Comparison of ENCODE assay signal across 12 cellular contexts in genomic region chr2:47226124-47227040, GRCh38. TPM values are rescaled to one million over a fixed set of nuclear protein-coding genes. Genes with fewer than 3 reads are reported as not detected.
DNase-seq lines count a peak whose midpoint lies in the region; ATAC-seq, FAIRE-seq and TF ChIP-seq lines count a peak whose summit lies in the region.
"Had no signal": no experiment of that assay in that cellular context is flagged by ENCODE, and none has a peak within 500 bp of the region (broad histone marks: within the 10 kb centered on the region; RNA-seq: fewer than 3 reads in every experiment).

No MANE protein-coding gene starts in this region.

- FAIRE-seq in D721Med (lab: Jason Lieb, UNC) = no peak

- intact Hi-C loops in mucosa of descending colon (cut with DNase I, micrococcal nuclease) = no loop called here

- peaks cover 15% of the 10 kb centered on the region for H3K4me1 ChIP-seq in mucosa of descending colon (ENCODE audit: low read depth)

- no peaks in the 10 kb centered on the region for H4K20me1 ChIP-seq in SU-DHL-6 (ENCODE audit: low read depth, low read length)

- no peak overlapping the region for H3K4me3 ChIP-seq in SU-DHL-6 (ENCODE audit: insufficient read depth, low read length, poor library complexity, severe bottlenecking)
- no peak overlapping the region for H3K4me3 ChIP-seq in mucosa of descending colon
- H3K4me3 ChIP-seq: SK-N-MC had no signal

- no peaks in the 10 kb centered on the region for H3K79me2 ChIP-seq in SU-DHL-6 (ENCODE audit: insufficient read depth, low read length)

- H3K36me3 Mint-ChIP-seq in activated CD4-positive, alpha-beta memory T cell treated with anti-CD3 and anti-CD28 coated beads, Interleukin-2, amount 10 ng/mL, durations not matched to agents 7 days and 5 days (ENCODE audit: low read depth) = no peaks in the 10 kb centered on the region

- no peaks in the 10 kb centered on the region for H3K27me3 ChIP-seq in SU-DHL-6 (ENCODE audit: low read length)

- peak; percentile 45 for DNase-seq in DMS 273 treated with DMSO at 0.1 percent for 48 hours (lab: John Stamatoyannopoulos, UW)
- DNase-seq in NCI-H1436 treated with DMSO at 0.1 percent for 48 hours (lab: John Stamatoyannopoulos, UW) = peak; percentile 84
- DNase-seq in mucosa of descending colon = no peak
- no peak for DNase-seq in D721Med (ENCODE audit: insufficient read length, low spot score)
- DNase-seq in substantia nigra (lab: John Stamatoyannopoulos, UW) = no peak
- DNase-seq in activated CD4-positive, alpha-beta memory T cell treated with anti-CD3 and anti-CD28 coated beads, Interleukin-2, amount 10 ng/mL, durations not matched to agents 7 days and 5 days = no peak
- DNase-seq: activated T-cell treated with anti-CD3 and anti-CD28 coated beads, Interleukin-2, amount 50 U/mL, for 48 hours had no signal

- H3K36me3 ChIP-seq in SU-DHL-6 (ENCODE audit: low read length) (no peaks in the 10 kb centered on the region), mucosa of descending colon (ENCODE audit: low read depth) (no peaks in the 10 kb centered on the region)

- peaks cover 11% of the 10 kb centered on the region for H3K27me3 Mint-ChIP-seq in activated CD4-positive, alpha-beta memory T cell treated with anti-CD3 and anti-CD28 coated beads, Interleukin-2, amount 10 ng/mL, durations not matched to agents 7 days and 5 days

- no peaks in the 10 kb centered on the region for H3K9me3 ChIP-seq in SU-DHL-6 (ENCODE audit: insufficient read depth, low read length)
- H3K9me3 ChIP-seq in mucosa of descending colon = no peaks in the 10 kb centered on the region

- no peaks in the 10 kb centered on the region for H3F3A ChIP-seq in SU-DHL-6 (ENCODE audit: insufficient read depth)

- no peak overlapping the region for H3K9ac ChIP-seq in SU-DHL-6 (ENCODE audit: low read length)

- H3K4me3 Mint-ChIP-seq in activated CD4-positive, alpha-beta memory T cell treated with anti-CD3 and anti-CD28 coated beads, Interleukin-2, amount 10 ng/mL, durations not matched to agents 7 days and 5 days = no peak overlapping the region

- POLR2A ChIA-PET in activated CD4-positive, alpha-beta memory T cell treated with anti-CD3 and anti-CD28 coated beads, Interleukin-2, amount 10 ng/mL, durations not matched to agents 7 days and 5 days (lab: Charles Lee) = no interaction called here

- H3K27ac ChIP-seq in SU-DHL-6 (ENCODE audit: low read depth, low read length) (no peak overlapping the region), substantia nigra (ENCODE audit: low read depth, low read length, poor library complexity, severe bottlenecking) (no peak overlapping the region)
- H3K27ac ChIP-seq: C4-2B, SK-N-MC had no signal

- H3K9me3 Mint-ChIP-seq in activated CD4-positive, alpha-beta memory T cell treated with anti-CD3 and anti-CD28 coated beads, Interleukin-2, amount 10 ng/mL, durations not matched to agents 7 days and 5 days = no peaks in the 10 kb centered on the region
- H3K9me3 Mint-ChIP-seq: HFFc6 had no signal

- TF ChIP-seq CTCF in SU-DHL-6 (IDR thresholded peaks at IDR 0.05; ENCODE audit: insufficient read depth, low read length, poor library complexity, severe bottlenecking) (no peak), mucosa of descending colon (IDR thresholded peaks at IDR 0.05) (no peak), D721Med (IDR thresholded peaks at IDR 0.05; ENCODE audit: insufficient read depth, missing control alignments) (no peak)

- H3K4me1 Mint-ChIP-seq in activated CD4-positive, alpha-beta memory T cell treated with anti-CD3 and anti-CD28 coated beads, Interleukin-2, amount 10 ng/mL, durations not matched to agents 7 days and 5 days = no peaks in the 10 kb centered on the region

- H3K27ac Mint-ChIP-seq in activated CD4-positive, alpha-beta memory T cell treated with anti-CD3 and anti-CD28 coated beads, Interleukin-2, amount 10 ng/mL, durations not matched to agents 7 days and 5 days = no peak overlapping the region
- H3K27ac Mint-ChIP-seq: HFFc6 had no signal

- H3K9me2 ChIP-seq in SU-DHL-6 (replicated peaks; ENCODE audit: insufficient read depth, low read length) = no peaks in the 10 kb centered on the region

- ATAC-seq in mucosa of descending colon = peak; percentile 40
- ATAC-seq in GM21737 (IDR thresholded peaks at IDR 0.05; ENCODE audit: unreplicated experiment) = no peak

- no peak overlapping the region for H3K4me2 ChIP-seq in SU-DHL-6 (ENCODE audit: low read depth, low read length, poor library complexity, severe bottlenecking)

- CTCF ChIA-PET in activated CD4-positive, alpha-beta memory T cell treated with anti-CD3 and anti-CD28 coated beads, Interleukin-2, amount 10 ng/mL, durations not matched to agents 7 days and 5 days (lab: Charles Lee) = interaction anchor here (0.6 kb wide), 1 partner anchor 284 kb away, joined by 3 read pairs; no protein-coding TSS in a partner anchor

- peak overlapping the region; percentile 19 for H2AFZ ChIP-seq in SU-DHL-6 (ENCODE audit: low read depth, low read length, severe bottlenecking)

RNA-seq across cellular contexts. Expression of gene CALM2, which starts 50.1 kb away (rescaled TPM):
- 100 to 1,000 TPM; 576 to 657 (median 608) TPM for total RNA-seq in mucosa of descending colon
- total RNA-seq in activated CD4-positive, alpha-beta memory T cell treated with anti-CD3 and anti-CD28 coated beads, Interleukin-2, amount 10 ng/mL, durations not matched to agents 7 days and 5 days = 100 to 1,000 TPM; 426 to 432 TPM

Comparison
In these comparisons a context has a peak if more than half of its experiments do, and no peak if none do; other contexts are left out.
1. DNase-seq: peak in DMS 273 treated with DMSO at 0.1 percent for 48 hours (single experiment) and NCI-H1436 treated with DMSO at 0.1 percent for 48 hours (single experiment); none in mucosa of descending colon (0 of 3), D721Med (single experiment), substantia nigra (0 of 49) and activated CD4-positive, alpha-beta memory T cell treated with anti-CD3 and anti-CD28 coated beads, Interleukin-2, amount 10 ng/mL, durations not matched to agents 7 days and 5 days (single experiment).